In genomic region chrX:105715746-105716145, GRCh38 we compare ENCODE assay signal across 22 cellular contexts.
"Had no signal": no experiment of that assay in that cellular context is flagged by ENCODE, and none has a peak within 500 bp of the region (broad histone marks: within the 10 kb centered on the region; RNA-seq: fewer than 3 reads in every experiment).

No MANE protein-coding gene starts in this region.

- H3K4me3 Mint-ChIP-seq: dendritic cell treated with granulocyte-macrophage colony-stimulating factor and Interleukin-4, amounts not matched to agents 40 ng/mL and 50 ng/mL, for 4 days; effector memory CD8-positive, alpha-beta T cell; endodermal cell; mesothelial cell of epicardium had no signal

- FAIRE-seq: endometrium, frontal cortex, islet of Langerhans, keratinocyte had no signal

- H3K27me3 ChIP-seq: colonic mucosa, esophagus muscularis mucosa, foreskin keratinocyte, gastroesophageal sphincter had no signal

- H3K27ac ChIP-seq: colonic mucosa, esophagus muscularis mucosa, foreskin keratinocyte, gastroesophageal sphincter, heart left ventricle, left lung, lower lobe of right lung had no signal

- H3K4me1 Mint-ChIP-seq: endodermal cell, mesothelial cell of epicardium had no signal

- H3K4me3 ChIP-seq: colonic mucosa, esophagus muscularis mucosa, gastroesophageal sphincter, heart left ventricle, left lung, lower lobe of right lung, mucosa of descending colon had no signal

- H3K4me1 ChIP-seq: colonic mucosa, esophagus muscularis mucosa, foreskin keratinocyte, gastroesophageal sphincter, heart left ventricle, left lung, lower lobe of right lung had no signal

- H3K27ac Mint-ChIP-seq: dendritic cell treated with granulocyte-macrophage colony-stimulating factor and Interleukin-4, amounts not matched to agents 40 ng/mL and 50 ng/mL, for 4 days; effector memory CD8-positive, alpha-beta T cell; endodermal cell; mesothelial cell of epicardium had no signal

- H3K36me3 ChIP-seq: colonic mucosa, esophagus muscularis mucosa, gastroesophageal sphincter, heart left ventricle, left lung, lower lobe of right lung had no signal

- DNase-seq: colonic mucosa; cortex of kidney; effector CD8-positive, alpha-beta T cell; effector memory CD8-positive, alpha-beta T cell; endodermal cell; heart left ventricle; hippocampal formation; left cardiac atrium; left lung; left ventricle myocardium superior; lower lobe of right lung; mesenchymal stem cell; mucosa of descending colon had no signal

- H3K9me3 ChIP-seq: colonic mucosa, esophagus muscularis mucosa, gastroesophageal sphincter, heart left ventricle, left lung, lower lobe of right lung, mucosa of descending colon had no signal

- H3K27me3 Mint-ChIP-seq: dendritic cell treated with granulocyte-macrophage colony-stimulating factor and Interleukin-4, amounts not matched to agents 40 ng/mL and 50 ng/mL, for 4 days; effector memory CD8-positive, alpha-beta T cell had no signal

- ATAC-seq: effector memory CD8-positive, alpha-beta T cell; foreskin keratinocyte; gastroesophageal sphincter; heart left ventricle; left cardiac atrium; left lung; left ventricle myocardium superior; lower lobe of right lung; mucosa of descending colon had no signal
